In the genomic region with DNA sequence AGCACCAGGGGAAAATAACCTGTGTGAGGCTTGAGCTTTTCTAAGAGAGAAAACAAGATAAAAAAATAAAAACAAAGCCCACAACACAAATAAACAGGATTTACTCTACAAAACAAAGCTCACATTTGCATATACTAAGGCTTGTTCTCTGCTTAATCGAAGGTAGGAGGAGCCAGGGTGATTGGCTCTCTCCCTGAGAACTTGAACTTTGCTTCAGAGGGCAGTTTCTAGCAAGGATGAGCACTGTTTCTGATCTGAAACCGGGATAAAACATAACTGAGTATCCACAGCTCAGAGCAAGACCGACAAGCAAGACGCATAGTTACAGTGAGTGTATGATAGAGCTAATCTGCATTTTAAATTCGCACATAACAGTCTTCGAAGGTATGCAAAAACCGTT, we compare ENCODE assay signal across 24 cellular contexts.
"Had no signal": no experiment of that assay in that cellular context is flagged by ENCODE, and none has a peak within 500 bp of the region (broad histone marks: within the 10 kb centered on the region; RNA-seq: fewer than 3 reads in every experiment).

No MANE protein-coding gene starts in this region.

- H3K9me3 ChIP-seq: lower lobe of right lung, ovary, right atrium auricular region, spleen, tibial nerve, uterus had no signal

- FAIRE-seq: islet of Langerhans, kidney had no signal

- H2AFZ ChIP-seq: neural progenitor cell had no signal

- ATAC-seq: left ventricle myocardium superior; lower lobe of right lung; natural killer cell; sciatic nerve; stimulated activated memory B cell treated with anti-CD40 and anti-IgM and Interleukin-4, amounts not matched to agents 10 μg/mL and 1 μg/mL and 100 μg/mL, for 72 hours; stimulated activated naive CD8-positive, alpha-beta T cell treated with anti-CD3 and anti-CD28 coated beads, Interleukin-15, amount 100 ng/mL, for 72 hours had no signal

- DNase-seq: hypothalamus; immature natural killer cell; kidney; left ventricle myocardium superior; lower lobe of right lung; mammary epithelial cell; mesenchymal stem cell; naive B cell; natural killer cell; nephron progenitor cell; ovary; spleen; stimulated activated CD4-positive, alpha-beta T cell treated with anti-CD3 and anti-CD28 coated beads, Interleukin-4, amount 100 ng/mL, for 24 hours; stimulated activated naive CD4-positive, alpha-beta T cell treated with Interleukin-2 at 50 U/mL for 16 hours; stimulated activated naive CD8-positive, alpha-beta T cell treated with anti-CD3 and anti-CD28 coated beads, Interleukin-15, amount 100 ng/mL, for 72 hours; substantia nigra; uterus had no signal

- H3K9ac ChIP-seq: neural progenitor cell had no signal

- H3K27ac ChIP-seq: lower lobe of right lung, neural progenitor cell, ovary, right atrium auricular region, skin epidermis, spleen, tibial nerve, uterus had no signal

- H3K27me3 ChIP-seq: neural progenitor cell, ovary, right atrium auricular region, spleen, tibial nerve, uterus had no signal

- H3K4me1 ChIP-seq: lower lobe of right lung, neural progenitor cell, right atrium auricular region, spleen, tibial nerve, uterus had no signal

- H3K36me3 ChIP-seq: lower lobe of right lung, neural progenitor cell, ovary, right atrium auricular region, spleen, tibial nerve, uterus had no signal

- H3K4me2 ChIP-seq: neural progenitor cell had no signal

- H3K4me3 ChIP-seq: lower lobe of right lung, neural progenitor cell, ovary, right atrium auricular region, skin epidermis, spleen, tibial nerve, uterus had no signal
